In the genomic region with DNA sequence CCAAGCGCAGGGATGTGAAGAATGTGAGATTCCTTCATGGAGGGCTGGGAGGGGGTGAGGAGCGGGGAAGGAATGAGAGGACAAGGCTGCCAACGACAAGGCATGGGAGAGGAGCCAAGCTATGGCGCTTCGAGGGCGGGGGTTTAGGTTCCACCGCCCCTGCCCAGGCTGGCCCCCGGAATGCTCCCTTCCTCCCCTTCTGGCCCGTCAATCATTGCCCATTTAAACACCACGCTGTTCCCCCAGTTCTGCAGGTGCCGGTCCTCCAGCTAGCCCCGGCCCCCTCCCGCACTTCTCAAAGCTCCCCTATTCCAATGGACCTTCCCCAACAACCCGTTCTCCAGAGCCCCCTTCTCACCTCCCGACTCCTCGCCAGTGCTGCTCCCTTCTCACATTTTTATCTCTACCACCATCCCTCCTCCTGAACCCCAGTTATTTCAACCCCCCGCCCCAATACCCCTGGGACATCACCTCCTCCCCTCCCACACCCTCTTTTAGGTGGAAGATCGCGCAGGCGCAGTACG, we compare ENCODE assay signal across 8 cellular contexts. TPM values are rescaled to one million over a fixed set of nuclear protein-coding genes. Genes with fewer than 3 reads are reported as not detected.
DNase-seq lines count a peak whose midpoint lies in the region; ATAC-seq, FAIRE-seq and TF ChIP-seq lines count a peak whose summit lies in the region.

No MANE protein-coding gene starts in this region.

- TF ChIP-seq CTCF in GM12878 (IDR thresholded peaks at IDR 0.05 in 2 of 3, conservative IDR thresholded peaks at IDR 0.05 in 1 of 3; ENCODE audit: control insufficient read depth in 2 of 3, extremely low read depth in 1 of 3, insufficient read depth in 1 of 3, low read depth in 3 of 3, low read length in 3 of 3) (no peak), sigmoid colon (IDR thresholded peaks at IDR 0.05) (no peak)

- H3K9me3 ChIP-seq in MG63 (no peaks in the 10 kb centered on the region), GM12878 (replicated peaks; ENCODE audit: control insufficient read depth, insufficient read depth, low read length) (no peaks in the 10 kb centered on the region; the same call in 2 of the 3 replicates), sigmoid colon (no peaks in the 10 kb centered on the region)

- DNase-seq in NCI-H146 (lab: John Stamatoyannopoulos, UW) (peak; percentile 57), NCI-H146 treated with DMSO at 0.1 percent for 48 hours (lab: John Stamatoyannopoulos, UW; ENCODE audit: unreplicated experiment) (no peak), MG63 (peak; percentile 83), GM12878 (ENCODE audit: low read depth, low spot score) (no peak), sigmoid colon (peak; percentile 88), NK-92 (lab: John Stamatoyannopoulos, UW; ENCODE audit: unreplicated experiment) (no peak)

- TF ChIP-seq POLR2A in GM12878 (IDR thresholded peaks at IDR 0.05; ENCODE audit: low read depth, low read length) (no peak), sigmoid colon (IDR thresholded peaks at IDR 0.05) (no peak)

- peaks cover 14% of the 10 kb centered on the region for H3K36me3 ChIP-seq in MG63
- no peaks in the 10 kb centered on the region; a peak in 1 of 4 replicates for H3K36me3 ChIP-seq in GM12878 (ENCODE audit: control insufficient read depth in 2 of 2, insufficient read depth in 2 of 2, low read length in 1 of 2)
- H3K36me3 ChIP-seq in sigmoid colon, result peaks cover 0 to 10% (median 0%) of the 10 kb centered on the region in 4 donors

- POLR2A ChIA-PET in GM12878 (lab: Charles Lee), result interaction anchor here (0.5 to 4.0 kb wide), 39 partner anchors 8 to 504 kb away, joined by 3 to 68 read pairs (median 4); partner anchors contain the start of genes ANKRD52, CNPY2, COQ10A and DNAJC14

- H3K4me3 ChIP-seq in MG63, result peak overlapping the region; percentile 97
- peak overlapping the region; percentile 91 for H3K4me3 ChIP-seq in GM12878
- H3K4me3 ChIP-seq in iPS-11a (ENCODE audit: low read depth, low read length), result peak overlapping the region; percentile 92
- H3K4me3 ChIP-seq in sigmoid colon, result peak overlapping the region; percentile 71 to 83 (median 81)

- SMC1A ChIA-PET in GM12878 (lab: Charles Lee; ENCODE audit: uncharacterized antibody, unreplicated experiment), result interaction anchor here (0.9 to 3.4 kb wide), 18 partner anchors 10 to 247 kb away, joined by 3 to 33 read pairs (median 6); partner anchors contain the start of genes ANKRD52, CNPY2, ESYT1 and SMARCC2

- no peaks in the 10 kb centered on the region for H4K20me1 ChIP-seq in GM12878 (ENCODE audit: control insufficient read depth, insufficient read depth)

- TF ChIP-seq EP300 in GM12878 (IDR thresholded peaks at IDR 0.05; ENCODE audit: borderline replicate concordance in 1 of 2, control insufficient read depth in 1 of 2, low read depth in 2 of 2, low read length in 2 of 2), result no peak
- TF ChIP-seq EP300 in sigmoid colon (IDR thresholded peaks at IDR 0.05), result no peak

- peak overlapping the region; percentile 95 for H3K9ac ChIP-seq in GM12878 (ENCODE audit: control insufficient read depth, insufficient read depth, low read length)

- WGBS in GM12878 (ENCODE audit: insufficient coverage, insufficient replicate concordance, low lambda C conversion rate, missing lambda C conversion rate), result 2% methylated on average over 16 of the region's 21 CpGs
- 0 to 1% methylated on average over 21 of the region's 21 CpGs for WGBS in sigmoid colon, 2 donors

- CTCF ChIA-PET in GM12878 (lab: Yijun Ruan, JAX), result interaction anchor here (0.6 to 4.2 kb wide), 24 partner anchors 12 to 483 kb away, joined by 3 to 107 read pairs (median 6); partner anchors contain the start of genes ANKRD52, CNPY2, COQ10A and ESYT1

- in situ Hi-C loops in GM12878 (cut with MboI), result no loop called here

- no peak for TF ChIP-seq RAD21 in GM12878 (IDR thresholded peaks at IDR 0.05; ENCODE audit: insufficient read depth, low read depth, low read length)

- H3K79me2 ChIP-seq in GM12878 (ENCODE audit: control insufficient read depth, insufficient read depth, low read length), result peaks cover 30% of the 10 kb centered on the region

- H3K27ac ChIP-seq in GM12878 (ENCODE audit: control insufficient read depth, insufficient read depth) (peak overlapping the region; percentile 96), sigmoid colon (peak overlapping the region; percentile 98 to 99 (median 98))

- no peaks in the 10 kb centered on the region for H3K27me3 ChIP-seq in MG63
- H3K27me3 ChIP-seq in GM12878 (replicated peaks in 1 of 2; ENCODE audit: control insufficient read depth in 2 of 2, insufficient read depth in 2 of 2, low read length in 1 of 2), result no peaks in the 10 kb centered on the region
- no peaks in the 10 kb centered on the region for H3K27me3 ChIP-seq in sigmoid colon

- peak overlapping the region; percentile 96 for H3K4me2 ChIP-seq in GM12878 (ENCODE audit: control insufficient read depth, insufficient read depth)

- RAD21 ChIA-PET in GM12878 (lab: Charles Lee; ENCODE audit: unreplicated experiment), result interaction anchor here (0.6 to 3.5 kb wide), 29 partner anchors 9 to 483 kb away, joined by 3 to 41 read pairs (median 5); partner anchors contain the start of genes ANKRD52, CNPY2, COQ10A and ESYT1

- no peak for FAIRE-seq in GM12878 (lab: Jason Lieb, UNC)

- intact Hi-C loops in GM12878 (cut with micrococcal nuclease; ENCODE audit: unreplicated experiment) (no loop called here), sigmoid colon (cut with DNase I) (loop anchor here (2.0 kb wide), 1 partner anchor 14 kb away; no protein-coding TSS in a partner anchor)

- ATAC-seq in GM21723 (IDR thresholded peaks at IDR 0.05; ENCODE audit: unreplicated experiment) (peak; percentile 22), GM12878 (peak; percentile 28)

- H3K4me1 ChIP-seq in GM12878 (ENCODE audit: control insufficient read depth, insufficient read depth, low read length) (0 out of 2 replicates have a peak, but pooled peaks cover 3% of the 10 kb centered on the region), sigmoid colon (peaks cover 0 to 66% (median 52%) of the 10 kb centered on the region in 4 donors)

- TSS peak; percentile 96 for BruUV-seq in GM12878 (replicated peaks; lab: Mats Ljungman, UMichigan)

- peak overlapping the region; percentile 96 for H2AFZ ChIP-seq in GM12878 (ENCODE audit: control insufficient read depth, low read depth, low read length)

RNA-seq across cellular contexts. Expression of gene RNF41, which starts 0.4 kb away (rescaled TPM):
- 51.6 and 107 TPM in 2 replicates for total RNA-seq in MG63 (2014; rRNA removed; shearing (Covaris generic); ENCODE audit: low replicate concordance)
- total RNA-seq in GM12878 (2013; cell fraction: nucleolus; rRNA removed), result 36.1 and 37.8 TPM in 2 replicates
- 38.0 and 44.8 TPM in 2 replicates for total RNA-seq in GM12878 (2014; rRNA removed)
- 28.8 and 30.1 TPM in 2 replicates for total RNA-seq in GM12878 (2014; rRNA removed; fragmentation: Illumina TruSeq; extraction: Trizol)
- total RNA-seq in GM12878 (2021), result 29.9 and 31.0 TPM in 2 replicates
- polyA plus RNA-seq in GM12878 (2011; ENCODE audit: low read depth), result 18.7 TPM
- polyA plus RNA-seq in GM12878 (2011; rRNA removed), result 30.9 and 47.8 TPM in 2 replicates
- 57.2 and 72.2 TPM in 2 replicates for polyA plus RNA-seq in GM12878 (2011; cell fraction: cytosol; rRNA removed)
- 43.2 and 46.7 TPM in 2 replicates for polyA plus RNA-seq in GM12878 (2011; cell fraction: nucleus; rRNA removed)
- polyA plus RNA-seq in GM12878 (2012), result 22.2 and 25.5 TPM in 2 replicates
- 27.6 and 33.2 TPM in 2 replicates for polyA plus RNA-seq in GM12878 (2014; fragmentation: Illumina TruSeq; extraction: Trizol)
- 10 to 100 TPM; 11.1 to 24.5 TPM for polyA plus RNA-seq in GM12878 (2014; fragmentation: Nextera tagmentation; extraction: Ambion mirVana)
- 38.2 and 39.2 TPM in 2 replicates for polyA plus RNA-seq in GM12878 (2014; rRNA removed)
- polyA plus RNA-seq in GM12878 (2016; fragmentation: Nextera tagmentation; extraction: Ambion mirVana), result 10 to 100 TPM; 22.3 to 23.9 TPM
- polyA minus RNA-seq in GM12878 (2011; rRNA and poly(A)+ RNA removed), result 134 and 148 TPM in 2 replicates
- 15.5 and 29.6 TPM in 2 replicates for polyA minus RNA-seq in GM12878 (2011; cell fraction: cytosol; rRNA and poly(A)+ RNA removed)
- 29.4 and 52.3 TPM in 2 replicates for polyA minus RNA-seq in GM12878 (2011; cell fraction: nucleus; rRNA and poly(A)+ RNA removed)
- total RNA-seq in sigmoid colon, result 100 to 1,000 TPM in 1 of 4 donors, 10 to 100 TPM in 3; 59.9 to 109 (median 78.0) TPM
- 10 to 100 TPM; 18.5 to 27.0 (median 25.2) TPM for polyA plus RNA-seq in sigmoid colon

RNA-seq across cellular contexts. Expression of gene NABP2, which starts 2.8 kb away (rescaled TPM):
- total RNA-seq in MG63 (2014; rRNA removed; shearing (Covaris generic); ENCODE audit: low replicate concordance), result 61.0 and 115 TPM in 2 replicates
- total RNA-seq in GM12878 (2013; cell fraction: nucleolus; rRNA removed), result 4.7 and 6.7 TPM in 2 replicates
- 63.6 and 65.6 TPM in 2 replicates for total RNA-seq in GM12878 (2014; rRNA removed)
- total RNA-seq in GM12878 (2014; rRNA removed; fragmentation: Illumina TruSeq; extraction: Trizol), result 54.1 and 58.2 TPM in 2 replicates
- total RNA-seq in GM12878 (2021), result 45.8 and 51.3 TPM in 2 replicates
- 20.2 TPM for polyA plus RNA-seq in GM12878 (2011; ENCODE audit: low read depth)
- 66.2 and 82.2 TPM in 2 replicates for polyA plus RNA-seq in GM12878 (2011; rRNA removed)
- polyA plus RNA-seq in GM12878 (2011; cell fraction: cytosol; rRNA removed), result 101 and 104 TPM in 2 replicates
- polyA plus RNA-seq in GM12878 (2011; cell fraction: nucleus; rRNA removed), result 16.4 and 21.1 TPM in 2 replicates
- 34.9 and 37.2 TPM in 2 replicates for polyA plus RNA-seq in GM12878 (2012)
- polyA plus RNA-seq in GM12878 (2014; fragmentation: Illumina TruSeq; extraction: Trizol), result 39.3 and 53.8 TPM in 2 replicates
- polyA plus RNA-seq in GM12878 (2014; fragmentation: Nextera tagmentation; extraction: Ambion mirVana), result 10 to 100 TPM; 20.7 to 29.5 TPM
- 76.4 and 81.7 TPM in 2 replicates for polyA plus RNA-seq in GM12878 (2014; rRNA removed)
- 10 to 100 TPM; 90.9 to 97.9 TPM for polyA plus RNA-seq in GM12878 (2016; fragmentation: Nextera tagmentation; extraction: Ambion mirVana)
- polyA minus RNA-seq in GM12878 (2011; rRNA and poly(A)+ RNA removed), result 35.5 and 37.7 TPM in 2 replicates
- polyA minus RNA-seq in GM12878 (2011; cell fraction: cytosol; rRNA and poly(A)+ RNA removed), result 10.5 and 12.6 TPM in 2 replicates
- polyA minus RNA-seq in GM12878 (2011; cell fraction: nucleus; rRNA and poly(A)+ RNA removed), result 4.5 and 11.0 TPM in 2 replicates
- 10 to 100 TPM; 17.2 to 33.5 (median 31.6) TPM for total RNA-seq in sigmoid colon
- 10 to 100 TPM; 29.4 to 43.7 (median 32.6) TPM for polyA plus RNA-seq in sigmoid colon

RNA-seq across cellular contexts. Expression of gene SLC39A5, which starts 8.6 kb away (rescaled TPM):
- not detected in 2 replicates for total RNA-seq in MG63 (2014; rRNA removed; shearing (Covaris generic); ENCODE audit: low replicate concordance)
- total RNA-seq in GM12878 (2013; cell fraction: nucleolus; rRNA removed), result 2.6 TPM in 1 of 2 replicates, not detected in the other
- total RNA-seq in GM12878 (2014; rRNA removed), result not detected in 2 replicates
- total RNA-seq in GM12878 (2014; rRNA removed; fragmentation: Illumina TruSeq; extraction: Trizol), result not detected in 2 replicates
- total RNA-seq in GM12878 (2021), result 0.29 and 0.56 TPM in 2 replicates
- 0.28 TPM for polyA plus RNA-seq in GM12878 (2011; ENCODE audit: low read depth)
- 0.15 TPM in 1 of 2 replicates, not detected in the other for polyA plus RNA-seq in GM12878 (2011; rRNA removed)
- polyA plus RNA-seq in GM12878 (2011; cell fraction: cytosol; rRNA removed), result 0.07 and 0.20 TPM in 2 replicates
- polyA plus RNA-seq in GM12878 (2011; cell fraction: nucleus; rRNA removed), result 1.1 and 1.2 TPM in 2 replicates
- polyA plus RNA-seq in GM12878 (2012), result not detected in 2 replicates
- polyA plus RNA-seq in GM12878 (2014; fragmentation: Illumina TruSeq; extraction: Trizol), result 0.15 TPM in 1 of 2 replicates, not detected in the other
- polyA plus RNA-seq in GM12878 (2014; fragmentation: Nextera tagmentation; extraction: Ambion mirVana), result not detected
- 0.13 TPM in 1 of 2 replicates, not detected in the other for polyA plus RNA-seq in GM12878 (2014; rRNA removed)
- polyA plus RNA-seq in GM12878 (2016; fragmentation: Nextera tagmentation; extraction: Ambion mirVana), result not detected
- not detected in 2 replicates for polyA minus RNA-seq in GM12878 (2011; rRNA and poly(A)+ RNA removed)
- not detected in 2 replicates for polyA minus RNA-seq in GM12878 (2011; cell fraction: cytosol; rRNA and poly(A)+ RNA removed)
- polyA minus RNA-seq in GM12878 (2011; cell fraction: nucleus; rRNA and poly(A)+ RNA removed), result not detected in 2 replicates
- total RNA-seq in sigmoid colon, result not detected
- 10 to 100 TPM; 30.0 to 74.0 (median 31.2) TPM for polyA plus RNA-seq in sigmoid colon

RNA-seq across cellular contexts. Expression of gene SMARCC2, which starts 32.0 kb away (rescaled TPM):
- 10.6 and 14.8 TPM in 2 replicates for total RNA-seq in MG63 (2014; rRNA removed; shearing (Covaris generic); ENCODE audit: low replicate concordance)
- 135 and 138 TPM in 2 replicates for total RNA-seq in GM12878 (2013; cell fraction: nucleolus; rRNA removed)
- total RNA-seq in GM12878 (2014; rRNA removed), result 24.9 and 25.2 TPM in 2 replicates
- total RNA-seq in GM12878 (2014; rRNA removed; fragmentation: Illumina TruSeq; extraction: Trizol), result 26.6 and 31.8 TPM in 2 replicates
- 67.1 and 68.6 TPM in 2 replicates for total RNA-seq in GM12878 (2021)
- 22.4 TPM for polyA plus RNA-seq in GM12878 (2011; ENCODE audit: low read depth)
- polyA plus RNA-seq in GM12878 (2011; rRNA removed), result 50.2 and 52.9 TPM in 2 replicates
- polyA plus RNA-seq in GM12878 (2011; cell fraction: cytosol; rRNA removed), result 29.4 and 31.0 TPM in 2 replicates
- 128 and 170 TPM in 2 replicates for polyA plus RNA-seq in GM12878 (2011; cell fraction: nucleus; rRNA removed)
- polyA plus RNA-seq in GM12878 (2012), result 37.4 and 47.8 TPM in 2 replicates
- polyA plus RNA-seq in GM12878 (2014; fragmentation: Illumina TruSeq; extraction: Trizol), result 59.6 and 61.1 TPM in 2 replicates
- 10 to 100 TPM; 13.6 to 27.8 TPM for polyA plus RNA-seq in GM12878 (2014; fragmentation: Nextera tagmentation; extraction: Ambion mirVana)
- polyA plus RNA-seq in GM12878 (2014; rRNA removed), result 31.7 and 38.3 TPM in 2 replicates
- polyA plus RNA-seq in GM12878 (2016; fragmentation: Nextera tagmentation; extraction: Ambion mirVana), result 10 to 100 TPM; 60.8 to 71.2 TPM
- 74.8 and 88.5 TPM in 2 replicates for polyA minus RNA-seq in GM12878 (2011; rRNA and poly(A)+ RNA removed)
- 34.7 and 45.2 TPM in 2 replicates for polyA minus RNA-seq in GM12878 (2011; cell fraction: cytosol; rRNA and poly(A)+ RNA removed)
- 76.6 and 115 TPM in 2 replicates for polyA minus RNA-seq in GM12878 (2011; cell fraction: nucleus; rRNA and poly(A)+ RNA removed)
- 100 to 1,000 TPM in 1 of 4 donors, 10 to 100 TPM in 3; 55.7 to 135 (median 70.7) TPM for total RNA-seq in sigmoid colon
- polyA plus RNA-seq in sigmoid colon, result 10 to 100 TPM; 18.0 to 44.4 (median 18.3) TPM

RNA-seq across cellular contexts. Expression of gene ANKRD52, which starts 36.9 kb away (rescaled TPM):
- total RNA-seq in MG63 (2014; rRNA removed; shearing (Covaris generic); ENCODE audit: low replicate concordance), result 6.0 and 18.9 TPM in 2 replicates
- 24.3 and 27.1 TPM in 2 replicates for total RNA-seq in GM12878 (2013; cell fraction: nucleolus; rRNA removed)
- total RNA-seq in GM12878 (2014; rRNA removed) (7.9 and 8.1 TPM in 2 replicates), GM12878 (2014; rRNA removed; fragmentation: Illumina TruSeq; extraction: Trizol) (6.3 and 7.5 TPM in 2 replicates), GM12878 (2021) (49.7 and 52.3 TPM in 2 replicates), sigmoid colon (10 to 100 TPM in 2 of 4 donors, 1 to 10 TPM in 2; 8.4 to 19.1 (median 10.5) TPM)
- polyA plus RNA-seq in GM12878 (2011; ENCODE audit: low read depth), result 6.4 TPM
- polyA plus RNA-seq in GM12878 (2011; rRNA removed) (4.7 and 11.7 TPM in 2 replicates), GM12878 (2014; fragmentation: Illumina TruSeq; extraction: Trizol) (17.7 and 24.0 TPM in 2 replicates), GM12878 (2014; fragmentation: Nextera tagmentation; extraction: Ambion mirVana) (1 to 10 TPM in 1 of 2 experiments, under 1 TPM in 1; 0.90 to 1.2 TPM), GM12878 (2014; rRNA removed) (20.6 and 23.9 TPM in 2 replicates), GM12878 (2016; fragmentation: Nextera tagmentation; extraction: Ambion mirVana) (10 to 100 TPM; 50.6 to 55.3 TPM), sigmoid colon (10 to 100 TPM in 1 of 3 donors, 1 to 10 TPM in 2; 4.2 to 20.1 (median 6.7) TPM)
- polyA plus RNA-seq in GM12878 (2011; cell fraction: cytosol; rRNA removed), result 14.7 and 16.1 TPM in 2 replicates
- 29.4 and 42.3 TPM in 2 replicates for polyA plus RNA-seq in GM12878 (2011; cell fraction: nucleus; rRNA removed)
- polyA plus RNA-seq in GM12878 (2012), result 11.3 and 15.0 TPM in 2 replicates
- polyA minus RNA-seq in GM12878 (2011; rRNA and poly(A)+ RNA removed), result 21.0 TPM in 2 replicates
- polyA minus RNA-seq in GM12878 (2011; cell fraction: cytosol; rRNA and poly(A)+ RNA removed), result 13.9 and 14.7 TPM in 2 replicates
- 8.8 and 13.4 TPM in 2 replicates for polyA minus RNA-seq in GM12878 (2011; cell fraction: nucleus; rRNA and poly(A)+ RNA removed)

Comparison
In these comparisons a context has a peak if more than half of its experiments do, and no peak if none do; other contexts are left out.
1. DNase-seq: peak in NCI-H146 (single experiment), MG63 (single experiment) and sigmoid colon (single experiment); none in NCI-H146 treated with DMSO at 0.1 percent for 48 hours (single experiment), GM12878 (single experiment) and NK-92 (single experiment).
2. Peak in every context shown above with its lines, with median percentiles within 50 percentile points of each other: H3K4me3 ChIP-seq.